Comparison of ENCODE assay signal across 1 cellular context in the genomic region with DNA sequence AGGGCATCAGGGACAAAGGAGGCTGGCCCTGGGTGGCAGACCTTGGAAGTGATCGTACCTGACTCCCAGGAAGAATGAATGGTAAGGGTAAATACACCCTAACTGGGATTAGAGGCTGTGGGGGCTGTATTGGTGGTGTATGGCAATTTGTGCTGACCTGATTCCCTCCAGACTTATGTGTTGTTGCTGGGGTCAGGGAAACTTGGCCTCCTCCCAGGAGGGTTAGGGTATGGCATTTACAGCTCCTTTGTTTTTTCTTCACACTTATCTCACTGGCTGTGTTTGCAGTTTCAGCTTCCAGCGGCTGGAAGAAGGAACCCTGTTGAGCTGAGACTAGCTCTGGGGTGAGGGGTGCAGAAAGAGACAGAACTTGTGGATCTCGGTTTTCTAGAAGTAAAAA.
TF ChIP-seq lines count a peak whose summit lies in the region.

No MANE protein-coding gene starts in this region.

TF ChIP-seq in HEK293, 187 proteins besides CTCF, POLR2A, EP300 and RAD21 (continued from another document and continues in another):
- TF ChIP-seq ZNF560 (tag by site-specific recombination; IDR thresholded peaks at IDR 0.05; ENCODE audit: borderline replicate concordance): no peak
- TF ChIP-seq ZNF112 (tag by site-specific recombination; IDR thresholded peaks at IDR 0.05): no peak
- no peak for TF ChIP-seq MZF1 (tag by site-specific recombination; IDR thresholded peaks at IDR 0.05; ENCODE audit: borderline replicate concordance)
- TF ChIP-seq, protein P1, sequence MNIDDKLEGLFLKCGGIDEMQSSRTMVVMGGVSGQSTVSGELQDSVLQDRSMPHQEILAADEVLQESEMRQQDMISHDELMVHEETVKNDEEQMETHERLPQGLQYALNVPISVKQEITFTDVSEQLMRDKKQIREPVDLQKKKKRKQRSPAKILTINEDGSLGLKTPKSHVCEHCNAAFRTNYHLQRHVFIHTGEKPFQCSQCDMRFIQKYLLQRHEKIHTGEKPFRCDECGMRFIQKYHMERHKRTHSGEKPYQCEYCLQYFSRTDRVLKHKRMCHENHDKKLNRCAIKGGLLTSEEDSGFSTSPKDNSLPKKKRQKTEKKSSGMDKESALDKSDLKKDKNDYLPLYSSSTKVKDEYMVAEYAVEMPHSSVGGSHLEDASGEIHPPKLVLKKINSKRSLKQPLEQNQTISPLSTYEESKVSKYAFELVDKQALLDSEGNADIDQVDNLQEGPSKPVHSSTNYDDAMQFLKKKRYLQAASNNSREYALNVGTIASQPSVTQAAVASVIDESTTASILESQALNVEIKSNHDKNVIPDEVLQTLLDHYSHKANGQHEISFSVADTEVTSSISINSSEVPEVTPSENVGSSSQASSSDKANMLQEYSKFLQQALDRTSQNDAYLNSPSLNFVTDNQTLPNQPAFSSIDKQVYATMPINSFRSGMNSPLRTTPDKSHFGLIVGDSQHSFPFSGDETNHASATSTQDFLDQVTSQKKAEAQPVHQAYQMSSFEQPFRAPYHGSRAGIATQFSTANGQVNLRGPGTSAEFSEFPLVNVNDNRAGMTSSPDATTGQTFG (tag by site-specific recombination; IDR thresholded peaks at IDR 0.05; ENCODE audit: borderline replicate concordance): no peak
- peak; percentile 71; the same call in 1 of the 2 replicates for TF ChIP-seq SCRT1 (tag by site-specific recombination; IDR thresholded peaks at IDR 0.05; ENCODE audit: borderline replicate concordance)
- no peak for TF ChIP-seq ZNF140 (tag by site-specific recombination; IDR thresholded peaks at IDR 0.05)
- TF ChIP-seq SALL2 (tag by site-specific recombination; IDR thresholded peaks at IDR 0.05; ENCODE audit: borderline replicate concordance): no peak
- no peak for TF ChIP-seq ZBTB17 (tag by site-specific recombination; IDR thresholded peaks at IDR 0.05)
- TF ChIP-seq ZNF747 (tag by site-specific recombination; IDR thresholded peaks at IDR 0.05): no peak
- TF ChIP-seq ZBTB21 (tag by site-specific recombination; IDR thresholded peaks at IDR 0.05): no peak
- TF ChIP-seq ZNF280D (tag by site-specific recombination; IDR thresholded peaks at IDR 0.05): no peak
- TF ChIP-seq ZNF677 (tag by site-specific recombination; IDR thresholded peaks at IDR 0.05): no peak
- TF ChIP-seq GLIS2 (tag by site-specific recombination; IDR thresholded peaks at IDR 0.05): peak; percentile 59; the same call in 1 of the 2 replicates
- TF ChIP-seq ZNF791 (tag by site-specific recombination; IDR thresholded peaks at IDR 0.05): no peak
- no peak for TF ChIP-seq ZNF510 (tag by site-specific recombination; IDR thresholded peaks at IDR 0.05; ENCODE audit: insufficient replicate concordance)
- TF ChIP-seq ZIC2 (tag by site-specific recombination; IDR thresholded peaks at IDR 0.05): peak; percentile 76
- TF ChIP-seq HOXD13 (CRISPR knock-in tag; IDR thresholded peaks at IDR 0.05; ENCODE audit: borderline replicate concordance): no peak
- no peak for TF ChIP-seq ZNF169 (tag by site-specific recombination; IDR thresholded peaks at IDR 0.05)
- TF ChIP-seq MYNN (tag by site-specific recombination; IDR thresholded peaks at IDR 0.05; ENCODE audit: borderline replicate concordance): no peak
- peak; percentile 44; the same call in 1 of the 2 replicates for TF ChIP-seq HIC1 (tag by site-specific recombination; IDR thresholded peaks at IDR 0.05)
- no peak for TF ChIP-seq ZNF221 (tag by site-specific recombination; IDR thresholded peaks at IDR 0.05; ENCODE audit: borderline replicate concordance)
- peak; percentile 25; the same call in 1 of the 2 replicates for TF ChIP-seq SP7 (tag by site-specific recombination; IDR thresholded peaks at IDR 0.05)
- TF ChIP-seq, protein P2, sequence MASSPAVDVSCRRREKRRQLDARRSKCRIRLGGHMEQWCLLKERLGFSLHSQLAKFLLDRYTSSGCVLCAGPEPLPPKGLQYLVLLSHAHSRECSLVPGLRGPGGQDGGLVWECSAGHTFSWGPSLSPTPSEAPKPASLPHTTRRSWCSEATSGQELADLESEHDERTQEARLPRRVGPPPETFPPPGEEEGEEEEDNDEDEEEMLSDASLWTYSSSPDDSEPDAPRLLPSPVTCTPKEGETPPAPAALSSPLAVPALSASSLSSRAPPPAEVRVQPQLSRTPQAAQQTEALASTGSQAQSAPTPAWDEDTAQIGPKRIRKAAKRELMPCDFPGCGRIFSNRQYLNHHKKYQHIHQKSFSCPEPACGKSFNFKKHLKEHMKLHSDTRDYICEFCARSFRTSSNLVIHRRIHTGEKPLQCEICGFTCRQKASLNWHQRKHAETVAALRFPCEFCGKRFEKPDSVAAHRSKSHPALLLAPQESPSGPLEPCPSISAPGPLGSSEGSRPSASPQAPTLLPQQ (tag by site-specific recombination; IDR thresholded peaks at IDR 0.05): no peak
- peak; percentile 89 for TF ChIP-seq FEZF1 (tag by site-specific recombination; IDR thresholded peaks at IDR 0.05)
- TF ChIP-seq IKZF3 (tag by site-specific recombination; IDR thresholded peaks at IDR 0.05): peak; percentile 77
- TF ChIP-seq ZNF704 (tag by site-specific recombination; IDR thresholded peaks at IDR 0.05): no peak
- peak; percentile 13; the same call in 1 of the 2 replicates for TF ChIP-seq PRDM10 (tag by site-specific recombination; IDR thresholded peaks at IDR 0.05)
- no peak for TF ChIP-seq ZNF610 (tag by site-specific recombination; IDR thresholded peaks at IDR 0.05; ENCODE audit: borderline replicate concordance)
- TF ChIP-seq, protein P3, sequence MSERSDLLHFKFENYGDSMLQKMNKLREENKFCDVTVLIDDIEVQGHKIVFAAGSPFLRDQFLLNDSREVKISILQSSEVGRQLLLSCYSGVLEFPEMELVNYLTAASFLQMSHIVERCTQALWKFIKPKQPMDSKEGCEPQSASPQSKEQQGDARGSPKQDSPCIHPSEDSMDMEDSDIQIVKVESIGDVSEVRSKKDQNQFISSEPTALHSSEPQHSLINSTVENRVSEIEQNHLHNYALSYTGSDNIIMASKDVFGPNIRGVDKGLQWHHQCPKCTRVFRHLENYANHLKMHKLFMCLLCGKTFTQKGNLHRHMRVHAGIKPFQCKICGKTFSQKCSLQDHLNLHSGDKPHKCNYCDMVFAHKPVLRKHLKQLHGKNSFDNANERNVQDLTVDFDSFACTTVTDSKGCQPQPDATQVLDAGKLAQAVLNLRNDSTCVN (tag by site-specific recombination; optimal IDR thresholded peaks at IDR 0.05): no peak
- TF ChIP-seq ZNF24 (tag by site-specific recombination; IDR thresholded peaks at IDR 0.05): no peak
- TF ChIP-seq ZNF488 (tag by site-specific recombination; IDR thresholded peaks at IDR 0.05): no peak
- no peak for TF ChIP-seq ZNF19 (tag by site-specific recombination; IDR thresholded peaks at IDR 0.05; ENCODE audit: low read depth)
- no peak for TF ChIP-seq ZFHX2 (tag by site-specific recombination; conservative IDR thresholded peaks at IDR 0.05)
- peak; percentile 83 for TF ChIP-seq OSR2 (tag by site-specific recombination; IDR thresholded peaks at IDR 0.05)
- no peak for TF ChIP-seq ZNF404 (tag by site-specific recombination; IDR thresholded peaks at IDR 0.05)
- TF ChIP-seq ZNF548 (tag by site-specific recombination; IDR thresholded peaks at IDR 0.05): no peak
- TF ChIP-seq INSM2 (tag by site-specific recombination; IDR thresholded peaks at IDR 0.05): no peak
- no peak for TF ChIP-seq ZNF777 (tag by site-specific recombination; IDR thresholded peaks at IDR 0.05; ENCODE audit: borderline replicate concordance)
- TF ChIP-seq ZNF621 (tag by site-specific recombination; IDR thresholded peaks at IDR 0.05): no peak
- peak; percentile 78 for TF ChIP-seq ZNF423 (tag by site-specific recombination; IDR thresholded peaks at IDR 0.05)
